In the genomic region with DNA sequence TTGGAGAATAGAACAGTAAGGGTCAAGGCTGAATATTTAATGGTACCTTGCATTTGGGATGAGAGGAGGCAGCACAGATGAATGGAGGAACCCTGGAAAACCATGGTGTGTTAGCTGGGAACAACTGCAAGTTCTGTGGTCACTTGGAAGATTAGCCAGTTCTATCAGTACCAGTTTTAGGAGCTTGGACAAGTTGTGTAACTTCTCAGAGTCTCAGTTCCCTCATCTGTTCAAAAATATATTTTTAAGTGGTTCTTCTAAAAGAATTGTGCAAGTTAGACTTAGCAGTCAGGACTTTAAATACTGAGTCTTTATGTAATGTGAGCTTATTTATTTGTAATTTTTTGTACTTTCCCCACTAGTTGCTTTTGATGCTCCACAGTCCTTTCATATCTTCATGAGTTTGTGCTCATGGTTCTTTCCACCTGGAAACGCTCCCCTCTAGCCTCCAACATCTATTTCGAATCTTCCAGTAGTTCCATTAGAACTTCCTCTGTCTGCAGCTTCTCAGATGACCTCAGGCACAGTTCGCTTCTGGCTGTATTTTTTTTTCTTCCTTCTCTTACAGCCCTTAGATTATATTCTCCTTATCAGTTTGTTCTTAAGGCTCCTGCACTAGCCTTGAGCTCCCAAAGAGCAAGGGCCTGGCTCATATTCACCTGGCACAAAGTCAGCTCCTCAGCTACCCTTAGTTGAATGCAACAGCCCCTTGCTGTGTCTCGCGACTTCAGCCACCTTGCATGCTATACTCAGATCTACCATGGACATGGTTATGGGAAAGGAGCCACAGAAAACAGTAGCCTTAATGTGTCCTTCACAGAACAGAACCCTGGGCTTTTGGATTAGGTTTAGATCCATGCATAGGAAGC, we compare ENCODE assay signal across 17 cellular contexts. TPM values are rescaled to one million over a fixed set of nuclear protein-coding genes. Genes with fewer than 3 reads are reported as not detected.
DNase-seq lines count a peak whose midpoint lies in the region; ATAC-seq and FAIRE-seq lines count a peak whose summit lies in the region.
"Had no signal": no experiment of that assay in that cellular context is flagged by ENCODE, and none has a peak within 500 bp of the region (broad histone marks: within the 10 kb centered on the region; RNA-seq: fewer than 3 reads in every experiment).

No MANE protein-coding gene starts in this region.

- H3K27ac ChIP-seq in small intestine (ENCODE audit: low read depth in 1 of 2, low read length in 1 of 2), result no peak overlapping the region
- H3K27ac ChIP-seq: A549, RWPE1 had no signal

- no peaks in the 10 kb centered on the region for H3K9me3 ChIP-seq in small intestine (ENCODE audit: control insufficient read depth, low read depth)
- H3K9me3 ChIP-seq: A549, Caco-2 had no signal

- H3K27me3 ChIP-seq in small intestine (ENCODE audit: control insufficient read depth in 2 of 2, insufficient read depth in 2 of 2, low read length in 2 of 2), result no peaks in the 10 kb centered on the region

- no peaks in the 10 kb centered on the region for H3K9me3 Mint-ChIP-seq in activated CD4-positive, alpha-beta T cell treated with anti-CD3 and anti-CD28 coated beads, Interleukin-2, amount 10 ng/mL, durations not matched to agents 24 days and 14 days
- no peaks in the 10 kb centered on the region for H3K9me3 Mint-ChIP-seq in central memory CD8-positive, alpha-beta T cell

- DNase-seq in activated CD4-positive, alpha-beta T cell treated with anti-CD3 and anti-CD28 coated beads, Interleukin-2, amount 10 ng/mL, durations not matched to agents 24 days and 14 days, result no peak
- DNase-seq in activated CD4-positive, alpha-beta T cell treated with anti-CD3 and anti-CD28 coated beads for 1 hour, result no peak
- DNase-seq in SIG-M5 (lab: John Stamatoyannopoulos, UW), result peak; percentile 41
- DNase-seq in central memory CD8-positive, alpha-beta T cell (ENCODE audit: low spot score in 2 of 2), result no peak
- peak; percentile 58 for DNase-seq in small intestine
- DNase-seq in middle frontal gyrus (ENCODE audit: extremely low spot score, low spot score), result no peak
- no peak for DNase-seq in NCI-H69 (lab: John Stamatoyannopoulos, UW)
- no peak for DNase-seq in NCI-H226
- DNase-seq: activated CD8-positive, alpha-beta memory T cell treated with anti-CD3 and anti-CD28 coated beads, Interleukin-2, amount 50 U/mL, for 48 hours; Caco-2; GDM1; KBM-7; NCI-H1417 treated with DMSO at 0.1 percent for 48 hours; NCI-H446 treated with DMSO at 0.1 percent for 48 hours had no signal

- intact Hi-C loops in activated CD4-positive, alpha-beta T cell treated with anti-CD3 and anti-CD28 coated beads, Interleukin-2, amount 10 ng/mL, durations not matched to agents 24 days and 14 days (cut with micrococcal nuclease), result no loop called here

- H3K4me1 Mint-ChIP-seq in activated CD4-positive, alpha-beta T cell treated with anti-CD3 and anti-CD28 coated beads, Interleukin-2, amount 10 ng/mL, durations not matched to agents 24 days and 14 days, result peaks cover 35% of the 10 kb centered on the region
- peaks cover 37% of the 10 kb centered on the region for H3K4me1 Mint-ChIP-seq in central memory CD8-positive, alpha-beta T cell

- H3K4me3 Mint-ChIP-seq in activated CD4-positive, alpha-beta T cell treated with anti-CD3 and anti-CD28 coated beads, Interleukin-2, amount 10 ng/mL, durations not matched to agents 24 days and 14 days, result peak overlapping the region; percentile 42
- H3K4me3 Mint-ChIP-seq in central memory CD8-positive, alpha-beta T cell, result no peak overlapping the region

- no peaks in the 10 kb centered on the region for H3K36me3 ChIP-seq in small intestine (ENCODE audit: control insufficient read depth in 2 of 2, insufficient read depth in 2 of 2, low read length in 2 of 2)

- FAIRE-seq in small intestine (lab: Jason Lieb, UNC), result no peak
- FAIRE-seq: A549, TTC549 had no signal

- peaks cover 0 to 4% of the 10 kb centered on the region in 2 donors for H3K4me1 ChIP-seq in small intestine (ENCODE audit: control insufficient read depth in 2 of 2, insufficient read depth in 1 of 2, low read depth in 1 of 2, low read length in 1 of 2)
- H3K4me1 ChIP-seq: A549, Caco-2 had no signal

- ATAC-seq in central memory CD8-positive, alpha-beta T cell (replicated peaks; ENCODE audit: extremely low read depth, poor library complexity, severe bottlenecking), result no peak
- ATAC-seq: A549 had no signal

- no peak overlapping the region for H3K4me3 ChIP-seq in small intestine (ENCODE audit: low read depth in 1 of 2, low read length in 2 of 2)
- H3K4me3 ChIP-seq: A549 had no signal

- WGBS in small intestine, 3 donors, result 17 to 62% (median 47%) methylated on average over 5 of the region's 5 CpGs

- H3K27me3 Mint-ChIP-seq in activated CD4-positive, alpha-beta T cell treated with anti-CD3 and anti-CD28 coated beads, Interleukin-2, amount 10 ng/mL, durations not matched to agents 24 days and 14 days, result no peaks in the 10 kb centered on the region
- no peaks in the 10 kb centered on the region for H3K27me3 Mint-ChIP-seq in central memory CD8-positive, alpha-beta T cell

- H3K27ac Mint-ChIP-seq in activated CD4-positive, alpha-beta T cell treated with anti-CD3 and anti-CD28 coated beads, Interleukin-2, amount 10 ng/mL, durations not matched to agents 24 days and 14 days, result peak overlapping the region; percentile 59
- H3K27ac Mint-ChIP-seq in central memory CD8-positive, alpha-beta T cell (ENCODE audit: low read depth), result peak overlapping the region; percentile 92

- peaks cover 42% of the 10 kb centered on the region for H3K36me3 Mint-ChIP-seq in activated CD4-positive, alpha-beta T cell treated with anti-CD3 and anti-CD28 coated beads, Interleukin-2, amount 10 ng/mL, durations not matched to agents 24 days and 14 days (ENCODE audit: low read depth)
- peaks cover 7% of the 10 kb centered on the region for H3K36me3 Mint-ChIP-seq in central memory CD8-positive, alpha-beta T cell (ENCODE audit: insufficient read depth)

RNA-seq across cellular contexts. Expression of gene ITPR1, which starts 27.1 kb away (rescaled TPM):
- 84.5 and 85.2 TPM in 2 replicates for total RNA-seq in activated CD4-positive, alpha-beta T cell treated with anti-CD3 and anti-CD28 coated beads, Interleukin-2, amount 10 ng/mL, durations not matched to agents 24 days and 14 days
- polyA plus RNA-seq in small intestine, result 10 to 100 TPM in 1 of 3 donors, 1 to 10 TPM in 1, under 1 TPM in 1; 0.89 to 13.8 (median 3.0) TPM

RNA-seq across cellular contexts. Expression of gene SUMF1, which starts 53.2 kb away (rescaled TPM):
- 6.7 and 7.4 TPM in 2 replicates for total RNA-seq in activated CD4-positive, alpha-beta T cell treated with anti-CD3 and anti-CD28 coated beads, Interleukin-2, amount 10 ng/mL, durations not matched to agents 24 days and 14 days
- 10 to 100 TPM in 1 of 3 donors, 1 to 10 TPM in 2; 3.8 to 22.2 (median 6.5) TPM for polyA plus RNA-seq in small intestine

Comparison
In these comparisons a context has a peak if more than half of its experiments do, and no peak if none do; other contexts are left out.
1. DNase-seq: peak in SIG-M5 (single experiment) and small intestine (single experiment); none in activated CD4-positive, alpha-beta T cell treated with anti-CD3 and anti-CD28 coated beads, Interleukin-2, amount 10 ng/mL, durations not matched to agents 24 days and 14 days (single experiment), activated CD4-positive, alpha-beta T cell treated with anti-CD3 and anti-CD28 coated beads for 1 hour (single experiment), central memory CD8-positive, alpha-beta T cell (0 of 2), middle frontal gyrus (single experiment), NCI-H69 (single experiment) and NCI-H226 (single experiment).